8 cellular contexts compared by ENCODE assay signal in genomic region chr16:53080345-53081031, GRCh38. TPM values are rescaled to one million over a fixed set of nuclear protein-coding genes. Genes with fewer than 3 reads are reported as not detected.
DNase-seq lines count a peak whose midpoint lies in the region; ATAC-seq and TF ChIP-seq lines count a peak whose summit lies in the region.

No MANE protein-coding gene starts in this region.

- H3K4me1 ChIP-seq in foreskin keratinocyte, result peaks cover 54% of the 10 kb centered on the region
- H3K4me1 ChIP-seq in osteoblast (ENCODE audit: insufficient read depth, low read length), result peaks cover 20% of the 10 kb centered on the region

- no peak overlapping the region for H3K27ac Mint-ChIP-seq in Calu3 (ENCODE audit: unreplicated experiment)

- DNase-seq in AG10803 (ENCODE audit: low read depth), result peak; percentile 89
- DNase-seq in RWPE1 (ENCODE audit: low spot score), result peak; percentile 96
- DNase-seq in foreskin keratinocyte, result peak; percentile 94 to 96
- peak; percentile 81 for DNase-seq in osteoblast (ENCODE audit: insufficient read length, low spot score, missing footprints)
- no peak for DNase-seq in Calu3
- no peak for DNase-seq in stimulated activated CD4-positive, alpha-beta T cell treated with anti-CD3 and anti-CD28 coated beads, Interleukin-4, amount 100 ng/mL, for 4 hours

- H3K36me3 Mint-ChIP-seq in Calu3 (ENCODE audit: insufficient read depth, unreplicated experiment), result peaks cover 3% of the 10 kb centered on the region

- POLR2A ChIA-PET in RWPE1 (lab: Yijun Ruan, JAX; ENCODE audit: low non-redundant PET), result interaction anchor here (0.5 to 1.0 kb wide), 3 partner anchors 12 to 26 kb away, joined by 3 to 4 read pairs (median 3); no protein-coding TSS in a partner anchor

- no peaks in the 10 kb centered on the region for H3K9me3 ChIP-seq in osteoblast (ENCODE audit: low read depth, low read length)

- peak overlapping the region; percentile 71 for H3K4me2 ChIP-seq in osteoblast (ENCODE audit: insufficient read depth, low read length)

- no peaks in the 10 kb centered on the region for H3K36me3 ChIP-seq in osteoblast (ENCODE audit: insufficient read depth, low read length)

- no peak for TF ChIP-seq CTCF in AG10803 (conservative IDR thresholded peaks at IDR 0.05; ENCODE audit: low read length)
- TF ChIP-seq CTCF in RWPE1 (conservative IDR thresholded peaks at IDR 0.05; ENCODE audit: low read depth), result no peak
- no peak for TF ChIP-seq CTCF in foreskin keratinocyte (conservative IDR thresholded peaks at IDR 0.05)
- TF ChIP-seq CTCF in osteoblast (IDR thresholded peaks at IDR 0.05; ENCODE audit: extremely low read depth, low read depth, low read length), result no peak
- no peak for TF ChIP-seq CTCF in Calu3 (IDR thresholded peaks at IDR 0.05; ENCODE audit: unreplicated experiment)

- peak overlapping the region; percentile 15 for H3K4me3 ChIP-seq in AG10803 (ENCODE audit: low read length)
- peak overlapping the region; percentile 27 for H3K4me3 ChIP-seq in osteoblast (ENCODE audit: insufficient read depth, low read length)

- H3K4me1 Mint-ChIP-seq in Calu3 (ENCODE audit: low read depth, unreplicated experiment), result peaks cover 22% of the 10 kb centered on the region

- H3K27ac ChIP-seq in RWPE1 (peak overlapping the region; percentile 91), foreskin keratinocyte (peak overlapping the region; percentile 41), osteoblast (ENCODE audit: low read depth, low read length) (peak overlapping the region; percentile 84)

- no peaks in the 10 kb centered on the region for H3K27me3 Mint-ChIP-seq in Calu3 (ENCODE audit: unreplicated experiment)

- H2AFZ ChIP-seq in osteoblast (ENCODE audit: low read length), result peak overlapping the region; percentile 13

- H3K4me3 Mint-ChIP-seq in Calu3 (ENCODE audit: low read depth, unreplicated experiment), result no peak overlapping the region

- H3K9me3 Mint-ChIP-seq in Calu3 (ENCODE audit: low read depth, unreplicated experiment), result peaks cover 3% of the 10 kb centered on the region

- H4K20me1 ChIP-seq in osteoblast (ENCODE audit: insufficient read depth, low read length), result peaks cover 3% of the 10 kb centered on the region

- BruUV-seq in Calu3 (replicated peaks; lab: Mats Ljungman, UMichigan), result no TSS peak

- CTCF ChIA-PET in RWPE1 (lab: Yijun Ruan, JAX), result interaction anchor here (1.4 to 2.6 kb wide), 3 partner anchors 21 to 104 kb away, joined by 3 to 17 read pairs (median 4); partner anchors contain the start of gene CHD9
- CTCF ChIA-PET in Calu3 (lab: Charles Lee), result interaction anchor here (1.0 kb wide), 1 partner anchor 20 kb away, joined by 3 read pairs; no protein-coding TSS in a partner anchor

- H3K79me2 ChIP-seq in osteoblast (ENCODE audit: insufficient read depth, low read length), result peaks cover 29% of the 10 kb centered on the region

- ATAC-seq in foreskin keratinocyte (peak; percentile 85), HG03432 (IDR thresholded peaks at IDR 0.05; ENCODE audit: unreplicated experiment) (no peak), HG02678 (IDR thresholded peaks at IDR 0.05; ENCODE audit: unreplicated experiment) (no peak)

- no peaks in the 10 kb centered on the region for H3K27me3 ChIP-seq in foreskin keratinocyte
- no peaks in the 10 kb centered on the region for H3K27me3 ChIP-seq in osteoblast (ENCODE audit: insufficient read depth, low read length)

- intact Hi-C loops in Calu3 (cut with micrococcal nuclease; ENCODE audit: unreplicated experiment), result no loop called here

RNA-seq across cellular contexts. Expression of gene CHD9, which starts 25.7 kb away (rescaled TPM):
- total RNA-seq in foreskin keratinocyte (26.2 and 28.5 TPM in 2 replicates), osteoblast (80.4 and 83.6 TPM in 2 replicates), Calu3 (2022) (61.8 and 69.5 TPM in 2 replicates)
- polyA plus RNA-seq in foreskin keratinocyte, result 3.7 and 4.1 TPM in 2 replicates

RNA-seq across cellular contexts. Expression of gene CHD9NB, which starts 27.8 kb away (rescaled TPM):
- 0.67 and 0.88 TPM in 2 replicates for total RNA-seq in foreskin keratinocyte
- 0.48 and 0.50 TPM in 2 replicates for polyA plus RNA-seq in foreskin keratinocyte
- total RNA-seq in osteoblast, result 1.1 and 2.1 TPM in 2 replicates
- 5.9 and 6.4 TPM in 2 replicates for total RNA-seq in Calu3 (2022)

Comparison
In these comparisons a context has a peak if more than half of its experiments do, and no peak if none do; other contexts are left out.
1. DNase-seq: peak in AG10803 (single experiment), RWPE1 (single experiment), foreskin keratinocyte (2 of 2) and osteoblast (single experiment); none in Calu3 (single experiment) and stimulated activated CD4-positive, alpha-beta T cell treated with anti-CD3 and anti-CD28 coated beads, Interleukin-4, amount 100 ng/mL, for 4 hours (0 of 2).
2. H3K27ac ChIP-seq: peak in every context shown above with its lines; median percentile 91 in RWPE1; 84 in osteoblast; 41 in foreskin keratinocyte.